In the genomic region with DNA sequence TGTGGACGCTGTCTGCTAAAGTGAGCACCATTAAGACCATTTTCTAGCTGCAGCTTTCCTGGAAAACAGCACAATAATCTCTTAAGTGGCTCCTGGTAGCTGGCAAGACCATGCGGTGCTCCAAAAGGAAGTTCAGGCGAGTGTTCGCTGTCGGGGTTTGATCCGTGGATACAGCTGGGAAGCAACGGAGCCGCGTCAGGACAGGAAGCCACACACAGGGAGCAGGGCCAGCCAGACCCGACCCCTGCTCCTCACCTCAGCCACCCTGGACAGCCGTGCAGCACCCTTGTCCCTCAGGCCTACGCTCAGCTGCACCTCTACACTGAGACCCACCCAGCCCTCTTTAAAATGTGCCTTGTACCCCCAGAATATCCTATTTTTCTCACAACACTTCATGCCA, we compare ENCODE assay signal across 19 cellular contexts. TPM values are rescaled to one million over a fixed set of nuclear protein-coding genes. Genes with fewer than 3 reads are reported as not detected.
DNase-seq lines count a peak whose midpoint lies in the region; ATAC-seq and TF ChIP-seq lines count a peak whose summit lies in the region.
"Had no signal": no experiment of that assay in that cellular context is flagged by ENCODE, and none has a peak within 500 bp of the region (broad histone marks: within the 10 kb centered on the region; RNA-seq: fewer than 3 reads in every experiment).

No MANE protein-coding gene starts in this region.

- H3K36me3 Mint-ChIP-seq in nephron progenitor cell (ENCODE audit: low read depth) = peaks cover 33% of the 10 kb centered on the region
- peaks cover 43% of the 10 kb centered on the region for H3K36me3 Mint-ChIP-seq in Calu3 (ENCODE audit: insufficient read depth, unreplicated experiment)

- no peak for DNase-seq in SK-N-MC (ENCODE audit: low read depth, low spot score)
- DNase-seq in dermis blood vessel endothelial cell = peak; percentile 61
- no peak for DNase-seq in nephron progenitor cell
- DNase-seq in thoracic aorta (ENCODE audit: low spot score) = no peak
- DNase-seq in effector memory CD4-positive, alpha-beta T cell = no peak
- DNase-seq in Calu3 = no peak
- DNase-seq: activated CD4-positive, alpha-beta T cell treated with anti-CD3 and anti-CD28 coated beads for 48 hours; central memory CD4-positive, alpha-beta T cell; HFFc6; immature natural killer cell; KG1; NCI-H2029; NK-92 treated with Interleukin-12 subunit alpha and Interleukin-12 subunit beta, amount 100 ng/mL, for 24 hours; stimulated activated CD4-positive, alpha-beta T cell treated with anti-CD3 and anti-CD28 coated beads, Interleukin-2, amount 100 ng/mL, for 48 hours; T1000 had no signal

- BruUV-seq in Calu3 (replicated peaks; lab: Mats Ljungman, UMichigan) = no TSS peak

- H3K9me3 Mint-ChIP-seq in nephron progenitor cell (no peaks in the 10 kb centered on the region), Calu3 (ENCODE audit: low read depth, unreplicated experiment) (no peaks in the 10 kb centered on the region)
- H3K9me3 Mint-ChIP-seq: HFFc6, immature natural killer cell had no signal

- H3K9me3 ChIP-seq in SK-N-MC (ENCODE audit: low read depth, low read length) (no peaks in the 10 kb centered on the region), thoracic aorta (no peaks in the 10 kb centered on the region)
- no peaks in the 10 kb centered on the region for H3K9me3 ChIP-seq in effector memory CD4-positive, alpha-beta T cell (ENCODE audit: control insufficient read depth, low read length)
- H3K9me3 ChIP-seq: heart left ventricle, Peyer's patch had no signal

- no peak overlapping the region for H3K9ac ChIP-seq in SK-N-MC (ENCODE audit: insufficient read length)

- H3K27ac Mint-ChIP-seq in nephron progenitor cell = peak overlapping the region; percentile 87
- no peak overlapping the region for H3K27ac Mint-ChIP-seq in Calu3 (ENCODE audit: unreplicated experiment)
- H3K27ac Mint-ChIP-seq: HFFc6 had no signal

- intact Hi-C loops in Calu3 (cut with micrococcal nuclease; ENCODE audit: unreplicated experiment) = no loop called here

- no peaks in the 10 kb centered on the region for H3K27me3 ChIP-seq in thoracic aorta (replicated peaks; ENCODE audit: insufficient read depth)
- H3K27me3 ChIP-seq in effector memory CD4-positive, alpha-beta T cell (replicated peaks; ENCODE audit: control insufficient read depth, insufficient read depth, low read length, poor library complexity, severe bottlenecking) = no peaks in the 10 kb centered on the region
- H3K27me3 ChIP-seq: heart left ventricle, Peyer's patch had no signal

- H3K36me3 ChIP-seq in SK-N-MC (ENCODE audit: insufficient read depth, low read length) = peaks cover 31% of the 10 kb centered on the region; the same call in 1 of the 2 replicates
- H3K36me3 ChIP-seq in thoracic aorta = peaks cover 28% of the 10 kb centered on the region
- peaks cover 30% of the 10 kb centered on the region for H3K36me3 ChIP-seq in effector memory CD4-positive, alpha-beta T cell (ENCODE audit: control insufficient read depth, insufficient read depth, low read length)

- no peak for ATAC-seq in thoracic aorta (ENCODE audit: insufficient number of reproducible peaks, low FRiP score, low read depth)
- ATAC-seq in GM19395 (IDR thresholded peaks at IDR 0.05; ENCODE audit: unreplicated experiment) = no peak
- no peak for ATAC-seq in HG02678 (IDR thresholded peaks at IDR 0.05; ENCODE audit: unreplicated experiment)

- H3K4me3 Mint-ChIP-seq in nephron progenitor cell (no peak overlapping the region), Calu3 (ENCODE audit: low read depth, unreplicated experiment) (no peak overlapping the region)
- H3K4me3 Mint-ChIP-seq: HFFc6, immature natural killer cell had no signal

- CTCF ChIA-PET in Calu3 (lab: Charles Lee) = no interaction called here

- H3K27me3 Mint-ChIP-seq in nephron progenitor cell (ENCODE audit: low read depth, poor library complexity) (peaks cover 3% of the 10 kb centered on the region), Calu3 (ENCODE audit: unreplicated experiment) (no peaks in the 10 kb centered on the region)

- TF ChIP-seq CTCF in nephron progenitor cell (IDR thresholded peaks at IDR 0.05) (no peak), thoracic aorta (IDR thresholded peaks at IDR 0.05) (no peak), Calu3 (IDR thresholded peaks at IDR 0.05; ENCODE audit: unreplicated experiment) (no peak)

- H3K27ac ChIP-seq in SK-N-MC = peak overlapping the region; percentile 72
- peak overlapping the region; percentile 82 to 91 for H3K27ac ChIP-seq in thoracic aorta
- H3K27ac ChIP-seq in effector memory CD4-positive, alpha-beta T cell (ENCODE audit: insufficient read depth, low read length, poor library complexity, severe bottlenecking) = no peak overlapping the region

- H3K4me1 Mint-ChIP-seq in nephron progenitor cell = peaks cover 14% of the 10 kb centered on the region
- H3K4me1 Mint-ChIP-seq in Calu3 (ENCODE audit: low read depth, unreplicated experiment) = no peaks in the 10 kb centered on the region
- H3K4me1 Mint-ChIP-seq: immature natural killer cell had no signal

- H3K4me3 ChIP-seq in SK-N-MC = no peak overlapping the region
- H3K4me3 ChIP-seq in thoracic aorta = no peak overlapping the region
- no peak overlapping the region for H3K4me3 ChIP-seq in effector memory CD4-positive, alpha-beta T cell (ENCODE audit: insufficient read depth, low read depth, low read length, poor library complexity, severe bottlenecking)
- H3K4me3 ChIP-seq: heart left ventricle, Peyer's patch had no signal

- H3K4me1 ChIP-seq in thoracic aorta (ENCODE audit: control insufficient read depth in 1 of 2, low read depth in 2 of 2) = peaks cover 21 to 61% of the 10 kb centered on the region in 2 donors
- H3K4me1 ChIP-seq in effector memory CD4-positive, alpha-beta T cell (ENCODE audit: control insufficient read depth, insufficient read depth, low read length, poor library complexity, severe bottlenecking) = no peaks in the 10 kb centered on the region
- H3K4me1 ChIP-seq: Peyer's patch had no signal

RNA-seq across cellular contexts. Expression of a gene that starts 19.4 kb away (rescaled TPM):
- total RNA-seq in dermis blood vessel endothelial cell (108 and 138 TPM in 2 replicates), thoracic aorta (100 to 1,000 TPM in 1 of 2 donors, 10 to 100 TPM in 1; 97.1 to 159 TPM), Calu3 (2022) (45.7 and 48.8 TPM in 2 replicates)

RNA-seq across cellular contexts. Expression of a gene that starts 19.8 kb away (rescaled TPM):
- 18.2 and 26.9 TPM in 2 replicates for total RNA-seq in dermis blood vessel endothelial cell
- total RNA-seq in thoracic aorta = 10 to 100 TPM in 1 of 2 donors, 1 to 10 TPM in 1; 8.4 to 18.5 TPM
- 48.6 and 52.9 TPM in 2 replicates for total RNA-seq in Calu3 (2022)
